ENCODE assay signal across 8 cellular contexts in the genomic region with DNA sequence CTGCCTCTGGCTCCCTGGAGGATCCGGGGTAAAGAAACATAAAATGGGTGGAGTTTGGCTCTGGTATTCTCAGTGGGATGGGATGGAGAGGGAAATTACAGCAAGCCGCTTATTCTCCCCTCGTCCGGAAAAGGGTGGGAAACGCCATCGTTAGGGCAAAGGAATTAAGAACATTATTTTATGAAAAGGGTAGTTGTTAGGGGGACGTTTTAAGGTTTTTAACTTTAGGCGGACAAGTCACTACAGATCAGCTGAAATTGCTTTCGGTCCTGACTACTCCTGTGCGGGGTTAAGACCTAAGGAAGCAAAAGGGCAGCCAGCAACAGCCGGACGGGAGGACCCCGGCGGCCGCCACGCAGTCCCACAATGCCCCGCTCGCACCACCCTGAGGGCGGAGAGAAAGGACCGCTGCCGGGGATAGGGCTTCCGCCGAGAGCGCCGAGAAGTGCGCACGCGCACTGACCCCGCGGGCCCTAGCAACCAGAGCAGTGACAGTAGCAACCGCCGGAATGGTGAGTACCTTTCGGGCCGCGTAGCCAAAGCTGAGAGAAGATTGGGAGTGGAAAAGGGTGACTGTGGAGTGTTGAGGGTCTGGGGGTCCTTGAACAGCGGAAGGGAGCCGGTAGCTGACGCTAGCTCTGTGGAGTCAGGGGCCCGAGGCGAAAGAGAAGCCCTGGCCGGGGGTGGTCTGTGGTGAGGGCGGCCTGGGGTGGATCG. TPM values are rescaled to one million over a fixed set of nuclear protein-coding genes. Genes with fewer than 3 reads are reported as not detected.
DNase-seq lines count a peak whose midpoint lies in the region; ATAC-seq and TF ChIP-seq lines count a peak whose summit lies in the region.

A gene with protein sequence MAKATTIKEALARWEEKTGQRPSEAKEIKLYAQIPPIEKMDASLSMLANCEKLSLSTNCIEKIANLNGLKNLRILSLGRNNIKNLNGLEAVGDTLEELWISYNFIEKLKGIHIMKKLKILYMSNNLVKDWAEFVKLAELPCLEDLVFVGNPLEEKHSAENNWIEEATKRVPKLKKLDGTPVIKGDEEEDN (plus strand): TSS at position 456 of the 717 bp plus-strand sequence. CDS start 54 bp downstream, at position 510.

- peak within 1 kb of the TSS; percentile 94 for H2AFZ ChIP-seq in smooth muscle cell (ENCODE audit: low read depth)

- no peaks in the 10 kb centered on the region for H4K20me1 ChIP-seq in smooth muscle cell (ENCODE audit: low read depth)

- WGBS in smooth muscle cell (ENCODE audit: low lambda C conversion rate): 2% methylated on average over 42 of the region's 43 CpGs

- no peaks in the 10 kb centered on the region for H3K36me3 Mint-ChIP-seq in immature natural killer cell

- peaks cover 23% of the 10 kb centered on the region for H3K79me2 ChIP-seq in smooth muscle cell (ENCODE audit: low read depth)

- H3K9ac ChIP-seq in smooth muscle cell (ENCODE audit: low read depth): peak within 1 kb of the TSS; percentile 88

- ATAC-seq in GM18909 (IDR thresholded peaks at IDR 0.05; ENCODE audit: poor library complexity, unreplicated experiment) (peak; percentile 96), HG03159 (IDR thresholded peaks at IDR 0.05; ENCODE audit: unreplicated experiment) (peak; percentile 97)

- H3K9me3 ChIP-seq in AG04450 (ENCODE audit: control insufficient read depth, insufficient read depth, low read length): no peaks in the 10 kb centered on the region
- no peaks in the 10 kb centered on the region for H3K9me3 ChIP-seq in smooth muscle cell (replicated peaks; ENCODE audit: low read depth)

- DNase-seq in AG04450 (ENCODE audit: low read depth, low spot score) (peak; percentile 72), NCI-H2227 (lab: John Stamatoyannopoulos, UW; ENCODE audit: unreplicated experiment) (peak; percentile 96), cardiac fibroblast (ENCODE audit: low read depth in 2 of 2) (peak; percentile 92 to 94), immature natural killer cell (peak; percentile 92 to 93 (median 92)), smooth muscle cell (lab: John Stamatoyannopoulos, UW; ENCODE audit: unreplicated experiment) (peak; percentile 78)

- H3K4me3 ChIP-seq in AG04450 (ENCODE audit: low read depth, low read length): peak within 1 kb of the TSS; percentile 91
- peak within 1 kb of the TSS; percentile 97 for H3K4me3 ChIP-seq in WI38 (ENCODE audit: low read depth, low read length)
- peak within 1 kb of the TSS; percentile 87 to 95 for H3K4me3 ChIP-seq in cardiac fibroblast (replicated peaks in 1 of 2; ENCODE audit: low read depth in 2 of 2, low read length in 2 of 2)
- H3K4me3 ChIP-seq in smooth muscle cell: peak within 1 kb of the TSS; percentile 89

- no peaks in the 10 kb centered on the region for H3F3A ChIP-seq in smooth muscle cell (ENCODE audit: low read depth)

- peaks cover 4 to 10% (median 7%) of the 10 kb centered on the region in 3 donors for H3K27me3 Mint-ChIP-seq in immature natural killer cell (ENCODE audit: low read depth in 3 of 3)

- no peaks in the 10 kb centered on the region for H3K9me3 Mint-ChIP-seq in immature natural killer cell

- CTCF ChIA-PET in AG04450 (lab: Charles Lee): interaction anchor here (0.6 to 1.8 kb wide), 2 partner anchors 12 to 196 kb away, joined by 3 to 9 read pairs; no protein-coding TSS in a partner anchor

- POLR2A ChIA-PET in AG04450 (lab: Yijun Ruan, JAX): interaction anchor here (0.6 to 1.5 kb wide), 2 partner anchors 76 to 141 kb away, joined by 3 to 4 read pairs; a partner anchor contains a TSS

- H3K27me3 ChIP-seq in AG04450 (ENCODE audit: control insufficient read depth, insufficient read depth, low read length): no peaks in the 10 kb centered on the region
- H3K27me3 ChIP-seq in smooth muscle cell (ENCODE audit: low read depth): no peaks in the 10 kb centered on the region

- peak within 1 kb of the TSS; percentile 90 to 98 (median 95) for H3K4me3 Mint-ChIP-seq in immature natural killer cell

- TF ChIP-seq CTCF in AG04450 (IDR thresholded peaks at IDR 0.05; ENCODE audit: low read depth, low read length) (no peak), WI38 (IDR thresholded peaks at IDR 0.05; ENCODE audit: low read depth, low read length) (no peak), cardiac fibroblast (IDR thresholded peaks at IDR 0.05; ENCODE audit: low read depth, low read length) (no peak), smooth muscle cell (IDR thresholded peaks at IDR 0.05; ENCODE audit: borderline replicate concordance, insufficient read depth, poor library complexity, severe bottlenecking) (no peak)

- H3K27ac ChIP-seq in AG04450 (ENCODE audit: low read depth, low read length) (peak within 1 kb of the TSS; percentile 82), smooth muscle cell (ENCODE audit: low read depth) (peak within 1 kb of the TSS; percentile 55)

- H3K27ac Mint-ChIP-seq in immature natural killer cell: peak within 1 kb of the TSS; percentile 91 to 98 (median 94)

- no peaks in the 10 kb centered on the region for H3K36me3 ChIP-seq in smooth muscle cell (ENCODE audit: low read depth)

- peaks cover 19 to 20% of the 10 kb centered on the region in 2 donors for H3K4me1 Mint-ChIP-seq in immature natural killer cell

- peaks cover 11% of the 10 kb centered on the region for H3K4me1 ChIP-seq in smooth muscle cell (ENCODE audit: low read depth)

- H3K4me2 ChIP-seq in smooth muscle cell: peak within 1 kb of the TSS; percentile 90

RNA-seq across cellular contexts. Expression of the gene that starts here (rescaled TPM):
- polyA plus RNA-seq in AG04450 (2011; rRNA removed) (7.1 and 10.0 TPM in 2 replicates), immature natural killer cell (1 to 10 TPM; 3.5 to 7.7 (median 4.4) TPM), smooth muscle cell (12.2 and 12.6 TPM in 2 replicates)
- 3.1 TPM in 2 replicates for polyA minus RNA-seq in AG04450 (2011; rRNA and poly(A)+ RNA removed)
- 10.4 and 32.7 TPM in 2 replicates for total RNA-seq in smooth muscle cell

Comparison
In these comparisons a context has a peak if more than half of its experiments do, and no peak if none do; other contexts are left out.
1. Peak in every context shown above with its lines: DNase-seq, ATAC-seq, H3K4me3 ChIP-seq and H3K27ac ChIP-seq.